ENCODE assay signal across 10 cellular contexts in genomic region chr13:113491982-113492381, GRCh38. TPM values are rescaled to one million over a fixed set of nuclear protein-coding genes. Genes with fewer than 3 reads are reported as not detected.
DNase-seq lines count a peak whose midpoint lies in the region; ATAC-seq and TF ChIP-seq lines count a peak whose summit lies in the region.
"Had no signal": no experiment of that assay in that cellular context is flagged by ENCODE, and none has a peak within 500 bp of the region (broad histone marks: within the 10 kb centered on the region; RNA-seq: fewer than 3 reads in every experiment).

No MANE protein-coding gene starts in this region.

- H3K9me3 Mint-ChIP-seq in activated T-cell treated with anti-CD3 and anti-CD28 coated beads, Interleukin-2, amount 50 U/mL, for 4 hours, result no peaks in the 10 kb centered on the region

- H3K27me3 ChIP-seq in ascending aorta (no peaks in the 10 kb centered on the region), left lung (no peaks in the 10 kb centered on the region), thoracic aorta (replicated peaks; ENCODE audit: insufficient read depth) (no peaks in the 10 kb centered on the region)

- H3K4me3 ChIP-seq in ascending aorta, result peak overlapping the region; percentile 98 to 99
- peak overlapping the region; percentile 82 to 88 for H3K4me3 ChIP-seq in left lung
- peak overlapping the region; percentile 93 for H3K4me3 ChIP-seq in thoracic aorta

- H3K36me3 Mint-ChIP-seq in activated T-cell treated with anti-CD3 and anti-CD28 coated beads, Interleukin-2, amount 50 U/mL, for 4 hours (ENCODE audit: insufficient read depth), result peaks cover 13% of the 10 kb centered on the region

- H3K27ac ChIP-seq in ascending aorta, result peak overlapping the region; percentile 88 to 95
- H3K27ac ChIP-seq in left lung, result peak overlapping the region; percentile 81 to 89
- peak overlapping the region; percentile 74 to 82 for H3K27ac ChIP-seq in thoracic aorta

- no peaks in the 10 kb centered on the region for H3K27me3 Mint-ChIP-seq in activated T-cell treated with anti-CD3 and anti-CD28 coated beads, Interleukin-2, amount 50 U/mL, for 4 hours (ENCODE audit: low read depth)

- H3K36me3 ChIP-seq in ascending aorta (peaks cover 0 to 16% of the 10 kb centered on the region in 2 donors), left lung (peaks cover 4 to 24% of the 10 kb centered on the region in 2 donors), thoracic aorta (no peaks in the 10 kb centered on the region)

- no peak for ATAC-seq in activated T-cell treated with anti-CD3 and anti-CD28 coated beads, Interleukin-2, amount 50 U/mL, for 4 hours
- no peak for ATAC-seq in left lung
- ATAC-seq in thoracic aorta (ENCODE audit: insufficient number of reproducible peaks, low FRiP score, low read depth), result no peak
- no peak for ATAC-seq in GM21737 (IDR thresholded peaks at IDR 0.05; ENCODE audit: unreplicated experiment)
- no peak for ATAC-seq in HG03280 (IDR thresholded peaks at IDR 0.05; ENCODE audit: unreplicated experiment)

- peaks cover 63% of the 10 kb centered on the region for H3K4me1 Mint-ChIP-seq in activated T-cell treated with anti-CD3 and anti-CD28 coated beads, Interleukin-2, amount 50 U/mL, for 4 hours (ENCODE audit: low read depth)

- intact Hi-C loops in ascending aorta (cut with DNase I) (loop anchor here (2.0 kb wide), 5 partner anchors 55 to 573 kb away; partner anchors contain the start of genes CUL4A, LAMP1 and PCID2), left lung (cut with DNase I) (no loop called here)

- peaks cover 24 to 58% of the 10 kb centered on the region in 2 donors for H3K4me1 ChIP-seq in ascending aorta
- peaks cover 26 to 68% of the 10 kb centered on the region in 2 donors for H3K4me1 ChIP-seq in left lung
- peaks cover 34 to 69% of the 10 kb centered on the region in 2 donors for H3K4me1 ChIP-seq in thoracic aorta (ENCODE audit: control insufficient read depth in 1 of 2, low read depth in 2 of 2)

- H3K9me3 ChIP-seq in ascending aorta (no peaks in the 10 kb centered on the region), left lung (no peaks in the 10 kb centered on the region), thoracic aorta (no peaks in the 10 kb centered on the region)

- DNase-seq in activated T-cell treated with anti-CD3 and anti-CD28 coated beads, Interleukin-2, amount 50 U/mL, for 4 hours, result no peak
- no peak for DNase-seq in activated T-cell treated with anti-CD3 and anti-CD28 coated beads, Interleukin-2, amount 50 U/mL, for 48 hours
- DNase-seq in ascending aorta (ENCODE audit: low spot score in 2 of 2) (no peak), left lung (no peak), thoracic aorta (ENCODE audit: low spot score) (no peak), NOMO-1 treated with dmso at 0.1 percent for 144 hours (lab: John Stamatoyannopoulos, UW; ENCODE audit: unreplicated experiment) (no peak)
- DNase-seq: DMS 273 treated with DMSO at 0.1 percent for 48 hours, hippocampal formation had no signal

- peak overlapping the region; percentile 78 for H3K4me3 Mint-ChIP-seq in activated T-cell treated with anti-CD3 and anti-CD28 coated beads, Interleukin-2, amount 50 U/mL, for 4 hours

- TF ChIP-seq CTCF in ascending aorta (IDR thresholded peaks at IDR 0.05) (no peak), left lung (IDR thresholded peaks at IDR 0.05) (no peak), thoracic aorta (IDR thresholded peaks at IDR 0.05) (no peak)

RNA-seq across cellular contexts. Expression of gene DCUN1D2, which starts 1.5 kb away (rescaled TPM):
- 10 to 100 TPM; 11.1 to 13.7 (median 12.4) TPM for total RNA-seq in activated T-cell treated with anti-CD3 and anti-CD28 coated beads, Interleukin-2, amount 50 U/mL, for 4 hours
- total RNA-seq in ascending aorta (5.9 TPM), left lung (10 to 100 TPM; 10.3 to 19.4 TPM), thoracic aorta (10 to 100 TPM in 1 of 2 donors, 1 to 10 TPM in 1; 7.3 to 29.8 TPM)

RNA-seq across cellular contexts. Expression of gene ADPRHL1, which starts 38.7 kb away (rescaled TPM):
- total RNA-seq in activated T-cell treated with anti-CD3 and anti-CD28 coated beads, Interleukin-2, amount 50 U/mL, for 4 hours, result under 1 TPM; 0.54 to 0.81 (median 0.79) TPM
- total RNA-seq in ascending aorta (11.3 TPM), left lung (1 to 10 TPM; 2.0 to 2.3 TPM), thoracic aorta (10 to 100 TPM; 11.8 to 12.6 TPM)
